9 cellular contexts compared by ENCODE assay signal in the genomic region with DNA sequence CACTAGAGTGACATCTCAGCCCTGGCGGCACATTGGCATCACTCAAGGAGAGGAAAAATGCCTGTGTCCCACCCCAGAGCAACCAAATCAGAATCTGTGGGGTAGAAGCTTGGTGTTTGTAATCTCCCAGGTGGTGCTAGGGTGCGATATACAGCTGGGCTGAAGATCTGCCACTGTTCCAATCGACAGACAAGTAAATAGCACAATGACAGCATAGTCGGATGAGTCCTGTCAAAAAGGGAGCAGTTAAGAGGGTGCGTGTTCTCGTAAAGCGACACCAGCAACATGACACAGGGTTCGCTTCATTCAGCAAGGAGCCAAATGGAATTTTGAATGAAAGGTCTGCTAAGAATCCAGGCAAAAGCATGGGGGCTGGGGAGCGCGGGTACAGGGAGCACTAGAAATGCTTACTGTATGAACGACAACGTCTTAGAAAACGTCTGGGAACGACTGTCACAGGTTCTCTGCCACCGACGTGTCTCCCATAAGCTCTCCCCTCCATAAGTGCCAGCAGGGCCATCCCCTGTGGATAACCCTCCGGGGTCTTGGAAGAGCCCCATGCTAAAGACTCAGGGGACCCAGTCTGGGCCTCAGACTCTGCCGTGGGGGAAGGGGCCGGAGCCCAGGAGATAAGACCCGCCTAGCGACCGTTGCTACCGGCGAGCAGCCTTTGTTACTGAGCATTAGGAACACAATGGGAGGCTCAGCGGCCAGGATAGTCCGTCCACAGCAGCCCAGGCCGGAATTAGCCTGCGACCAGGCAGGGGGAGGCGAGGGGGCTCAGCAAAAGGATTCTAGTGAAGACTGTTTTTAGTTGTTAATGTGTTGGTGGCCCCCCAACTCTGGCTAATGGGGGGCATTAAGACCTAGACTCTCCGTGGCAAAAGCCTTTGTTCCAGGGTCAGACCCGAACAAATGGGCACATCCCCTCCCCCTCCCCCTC. TPM values are rescaled to one million over a fixed set of nuclear protein-coding genes. Genes with fewer than 3 reads are reported as not detected.
A peak's percentile ranks its signal among the peaks of the same experiment; 100 is the strongest.
DNase-seq lines count a peak whose midpoint lies in the region; ATAC-seq and TF ChIP-seq lines count a peak whose summit lies in the region.
"Had no signal": no experiment of that assay in that cellular context is flagged by ENCODE, and none has a peak within 500 bp of the region (broad histone marks: within the 10 kb centered on the region; RNA-seq: fewer than 3 reads in every experiment).

No MANE protein-coding gene starts in this region.

- no peaks in the 10 kb centered on the region for H3K27me3 ChIP-seq in layer of hippocampus (ENCODE audit: control insufficient read depth, insufficient read depth, low read length)
- no peaks in the 10 kb centered on the region for H3K27me3 ChIP-seq in smooth muscle cell (ENCODE audit: low read depth)

- H2AFZ ChIP-seq in smooth muscle cell (ENCODE audit: low read depth) = peak overlapping the region; percentile 69

- H3K4me3 Mint-ChIP-seq in stimulated activated naive B cell treated with anti-CD40 and anti-IgM and Interleukin-4, amounts not matched to agents 10 μg/mL and 1 μg/mL and 100 μg/mL, for 72 hours = no peak overlapping the region

- no peaks in the 10 kb centered on the region for H3F3A ChIP-seq in smooth muscle cell (ENCODE audit: low read depth)

- H3K9me3 Mint-ChIP-seq in stimulated activated naive B cell treated with anti-CD40 and anti-IgM and Interleukin-4, amounts not matched to agents 10 μg/mL and 1 μg/mL and 100 μg/mL, for 72 hours = no peaks in the 10 kb centered on the region

- no peak for TF ChIP-seq CTCF in smooth muscle cell (IDR thresholded peaks at IDR 0.05; ENCODE audit: borderline replicate concordance, insufficient read depth, poor library complexity, severe bottlenecking)

- DNase-seq in NCI-H1930 (lab: John Stamatoyannopoulos, UW) (peak; percentile 17 to 19), dermis microvascular lymphatic vessel endothelial cell (ENCODE audit: low read depth in 2 of 2) (peak; percentile 19 to 43), smooth muscle cell (lab: John Stamatoyannopoulos, UW; ENCODE audit: unreplicated experiment) (no peak), globus pallidus (ENCODE audit: low spot score) (no peak), T-helper 2 cell (no peak), DMS114 treated with DMSO at 0.1 percent for 48 hours (lab: John Stamatoyannopoulos, UW; ENCODE audit: unreplicated experiment) (no peak)
- no peak for DNase-seq in stimulated activated naive B cell treated with anti-CD40 and anti-IgM and Interleukin-4, amounts not matched to agents 10 μg/mL and 1 μg/mL and 100 μg/mL, for 72 hours
- DNase-seq: NCI-H2081 treated with DMSO at 0.1 percent for 48 hours had no signal

- H3K27me3 Mint-ChIP-seq in stimulated activated naive B cell treated with anti-CD40 and anti-IgM and Interleukin-4, amounts not matched to agents 10 μg/mL and 1 μg/mL and 100 μg/mL, for 72 hours = no peaks in the 10 kb centered on the region

- no peak for ATAC-seq in stimulated activated naive B cell treated with anti-CD40 and anti-IgM and Interleukin-4, amounts not matched to agents 10 μg/mL and 1 μg/mL and 100 μg/mL, for 72 hours (replicated peaks)

- peak overlapping the region; percentile 25 for H3K27ac ChIP-seq in layer of hippocampus (ENCODE audit: low read depth, low read length)
- H3K27ac ChIP-seq in smooth muscle cell (ENCODE audit: low read depth) = peak overlapping the region; percentile 43

- peaks cover 12% of the 10 kb centered on the region for H3K4me1 ChIP-seq in smooth muscle cell (ENCODE audit: low read depth)

- peaks cover 10% of the 10 kb centered on the region in 2 donors for H3K4me1 Mint-ChIP-seq in stimulated activated naive B cell treated with anti-CD40 and anti-IgM and Interleukin-4, amounts not matched to agents 10 μg/mL and 1 μg/mL and 100 μg/mL, for 72 hours

- H3K9ac ChIP-seq in smooth muscle cell (ENCODE audit: low read depth) = peak overlapping the region; percentile 57

- no peaks in the 10 kb centered on the region for H3K36me3 ChIP-seq in smooth muscle cell (ENCODE audit: low read depth)

- no peaks in the 10 kb centered on the region for H3K9me3 ChIP-seq in smooth muscle cell (replicated peaks; ENCODE audit: low read depth)

- peak overlapping the region; percentile 58 for H3K4me3 ChIP-seq in smooth muscle cell

- H3K27ac Mint-ChIP-seq in stimulated activated naive B cell treated with anti-CD40 and anti-IgM and Interleukin-4, amounts not matched to agents 10 μg/mL and 1 μg/mL and 100 μg/mL, for 72 hours = no peak overlapping the region

- 15% methylated on average over 31 of the region's 31 CpGs for WGBS in smooth muscle cell (ENCODE audit: low lambda C conversion rate)

- H3K36me3 Mint-ChIP-seq in stimulated activated naive B cell treated with anti-CD40 and anti-IgM and Interleukin-4, amounts not matched to agents 10 μg/mL and 1 μg/mL and 100 μg/mL, for 72 hours = peaks cover 8 to 22% of the 10 kb centered on the region in 2 donors

- H4K20me1 ChIP-seq in smooth muscle cell (ENCODE audit: low read depth) = no peaks in the 10 kb centered on the region

- H3K79me2 ChIP-seq in smooth muscle cell (ENCODE audit: low read depth) = no peaks in the 10 kb centered on the region

- H3K4me2 ChIP-seq in smooth muscle cell = peak overlapping the region; percentile 87

RNA-seq across cellular contexts. Expression of gene ADA2, which starts 20.8 kb away (rescaled TPM):
- 5.1 and 7.2 TPM in 2 replicates for total RNA-seq in dermis microvascular lymphatic vessel endothelial cell
- total RNA-seq in smooth muscle cell = 14.6 and 14.9 TPM in 2 replicates
- 16.9 and 17.7 TPM in 2 replicates for polyA plus RNA-seq in smooth muscle cell

RNA-seq across cellular contexts. Expression of gene HDHD5, which starts 39.4 kb away (rescaled TPM):
- total RNA-seq in dermis microvascular lymphatic vessel endothelial cell (31.5 and 41.7 TPM in 2 replicates), smooth muscle cell (18.9 and 25.5 TPM in 2 replicates)
- 52.1 and 53.5 TPM in 2 replicates for polyA plus RNA-seq in smooth muscle cell

Comparison
In these comparisons a context has a peak if more than half of its experiments do, and no peak if none do; other contexts are left out.
1. DNase-seq: peak in NCI-H1930 (2 of 2) and dermis microvascular lymphatic vessel endothelial cell (2 of 2); none in smooth muscle cell (single experiment), stimulated activated naive B cell treated with anti-CD40 and anti-IgM and Interleukin-4, amounts not matched to agents 10 μg/mL and 1 μg/mL and 100 μg/mL, for 72 hours (single experiment), globus pallidus (single experiment), T-helper 2 cell (0 of 5) and DMS114 treated with DMSO at 0.1 percent for 48 hours (single experiment).